Comparison of ENCODE assay signal across 8 cellular contexts in the genomic region with DNA sequence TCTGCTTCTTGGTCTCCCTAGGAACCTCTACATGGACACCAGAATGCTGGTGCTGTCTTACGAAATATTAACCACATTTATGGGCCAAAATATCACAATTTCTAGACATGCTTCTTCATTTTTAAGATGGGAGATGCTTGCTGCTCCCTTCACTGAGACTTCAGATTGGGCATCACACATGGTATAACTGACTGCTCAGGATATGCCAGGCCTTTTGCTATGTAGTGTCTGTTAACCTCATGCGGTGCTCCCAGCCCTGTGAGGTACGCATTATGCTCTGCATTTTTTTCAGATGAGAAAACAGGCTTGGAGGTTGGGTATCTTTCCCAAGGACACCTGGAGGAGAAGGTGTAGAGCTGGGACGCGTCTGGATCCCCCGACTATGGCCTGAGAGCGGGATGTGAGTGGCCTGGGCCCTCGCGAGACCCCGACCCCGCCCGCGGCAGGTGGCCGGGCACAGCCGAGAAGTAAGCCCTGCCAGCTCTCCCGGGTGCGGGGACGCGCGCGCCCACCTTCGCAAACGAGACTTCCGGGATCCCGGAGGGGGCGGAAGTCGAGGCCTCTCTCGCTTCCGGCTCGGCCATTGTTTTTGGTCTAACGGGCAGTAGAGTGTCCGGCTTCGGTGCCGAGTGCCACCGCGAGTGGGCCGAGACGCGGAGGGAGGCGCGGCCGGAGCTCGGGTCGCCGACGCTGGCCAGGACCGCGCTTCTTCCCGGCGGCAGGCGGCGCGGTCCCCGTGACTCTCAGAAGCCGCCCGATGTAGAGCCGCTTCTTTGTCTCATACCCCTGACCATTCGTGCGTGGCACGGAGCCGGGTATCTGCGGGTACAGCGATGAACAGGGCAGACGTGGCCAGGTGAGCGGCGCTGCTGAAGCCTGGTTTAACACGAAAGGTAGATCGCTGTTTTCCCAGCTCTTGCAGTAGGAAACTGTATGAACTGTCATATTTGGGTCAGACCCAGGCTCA. TPM values are rescaled to one million over a fixed set of nuclear protein-coding genes. Genes with fewer than 3 reads are reported as not detected.
A peak's percentile ranks its signal among the peaks of the same experiment; 100 is the strongest.
DNase-seq lines count a peak whose midpoint lies in the region; ATAC-seq, FAIRE-seq and TF ChIP-seq lines count a peak whose summit lies in the region.

A gene (plus strand): TSS at position 568 of the 967 bp plus-strand sequence. CDS start 1,855 bp downstream, outside the sequence.

- TF ChIP-seq POLR2A in stomach (IDR thresholded peaks at IDR 0.05): no peak

- H3K27ac ChIP-seq in stomach: peak within 1 kb of the TSS; percentile 59 to 85 (median 74)

- peak within 1 kb of the TSS; percentile 82 for H3K4me3 Mint-ChIP-seq in activated naive CD4-positive, alpha-beta T cell treated with anti-CD3 and anti-CD28 coated beads for 36 hours
- peak within 1 kb of the TSS; percentile 97 for H3K4me3 Mint-ChIP-seq in neural crest cell

- TF ChIP-seq CTCF in GM12865 (IDR thresholded peaks at IDR 0.05; ENCODE audit: insufficient read depth, low read depth, low read length, missing control alignments): no peak
- TF ChIP-seq CTCF in neural crest cell (conservative IDR thresholded peaks at IDR 0.05): peak; percentile 42
- peak in 1 of 7 experiments; percentile 12 for TF ChIP-seq CTCF in stomach (IDR thresholded peaks at IDR 0.05)

- peaks cover 7 to 21% (median 14%) of the 10 kb centered on the region in 4 donors for H3K4me1 ChIP-seq in stomach

- TF ChIP-seq EP300 in stomach (IDR thresholded peaks at IDR 0.05): no peak

- intact Hi-C loops in activated naive CD4-positive, alpha-beta T cell treated with anti-CD3 and anti-CD28 coated beads for 36 hours (cut with micrococcal nuclease): loop anchor here (1.0 to 5.0 kb wide), 3 partner anchors 72 to 308 kb away; a partner anchor contains a TSS
- intact Hi-C loops in stomach (cut with DNase I; ENCODE audit: low total_unique reads): no loop called here

- H3K27me3 Mint-ChIP-seq in activated naive CD4-positive, alpha-beta T cell treated with anti-CD3 and anti-CD28 coated beads for 36 hours (ENCODE audit: low read depth): peaks cover 6% of the 10 kb centered on the region
- peaks cover 34% of the 10 kb centered on the region for H3K27me3 Mint-ChIP-seq in neural crest cell (ENCODE audit: low read depth)

- H3K4me3 ChIP-seq in GM12865 (ENCODE audit: low read depth, low read length): peak within 1 kb of the TSS; percentile 95
- H3K4me3 ChIP-seq in stomach: peak within 1 kb of the TSS; percentile 72 to 85 (median 78)

- peaks cover 0 to 25% (median 9%) of the 10 kb centered on the region in 4 donors for H3K36me3 ChIP-seq in stomach

- H3K9me3 ChIP-seq in stomach: no peaks in the 10 kb centered on the region

- H3K4me1 Mint-ChIP-seq in activated naive CD4-positive, alpha-beta T cell treated with anti-CD3 and anti-CD28 coated beads for 36 hours (ENCODE audit: low read depth): peaks cover 12% of the 10 kb centered on the region
- H3K4me1 Mint-ChIP-seq in neural crest cell: peaks cover 29% of the 10 kb centered on the region

- ATAC-seq in HG02759 (IDR thresholded peaks at IDR 0.05; ENCODE audit: unreplicated experiment): peak; percentile 78

- CTCF ChIA-PET in activated naive CD4-positive, alpha-beta T cell treated with anti-CD3 and anti-CD28 coated beads for 36 hours (lab: Charles Lee): interaction anchor here (0.7 kb wide), 1 partner anchor 14 kb away, joined by 3 read pairs; no protein-coding TSS in a partner anchor

- 4 to 47% (median 5%) methylated on average over 6 to 68 of the region's 68 CpGs for WGBS in stomach, 5 donors

- H3K36me3 Mint-ChIP-seq in activated naive CD4-positive, alpha-beta T cell treated with anti-CD3 and anti-CD28 coated beads for 36 hours (ENCODE audit: low read depth): peaks cover 18% of the 10 kb centered on the region
- H3K36me3 Mint-ChIP-seq in neural crest cell (ENCODE audit: low read depth): peaks cover 37% of the 10 kb centered on the region

- no peak for FAIRE-seq in frontal cortex (lab: Jason Lieb, UNC)

- H3K27ac Mint-ChIP-seq in activated naive CD4-positive, alpha-beta T cell treated with anti-CD3 and anti-CD28 coated beads for 36 hours: peak within 1 kb of the TSS; percentile 1
- H3K27ac Mint-ChIP-seq in neural crest cell (ENCODE audit: unreplicated experiment): peak within 1 kb of the TSS; percentile 99

- DNase-seq in GM12865 (ENCODE audit: low read depth) (peak; percentile 72), OCI-M1 (lab: John Stamatoyannopoulos, UW) (peak; percentile 6), frontal cortex (ENCODE audit: low spot score in 2 of 2) (peak; percentile 70 to 82), neural crest cell (ENCODE audit: low read depth, low spot score) (peak; percentile 63), stomach (peak; percentile 47), NCI-H226 (no peak)
- peak; percentile 52 for DNase-seq in activated naive CD4-positive, alpha-beta T cell treated with anti-CD3 and anti-CD28 coated beads for 36 hours

- no peaks in the 10 kb centered on the region for H3K9me3 Mint-ChIP-seq in activated naive CD4-positive, alpha-beta T cell treated with anti-CD3 and anti-CD28 coated beads for 36 hours
- peaks cover 7% of the 10 kb centered on the region for H3K9me3 Mint-ChIP-seq in neural crest cell

- peaks cover 0 to 25% (median 9%) of the 10 kb centered on the region in 3 donors for H3K27me3 ChIP-seq in stomach

RNA-seq across cellular contexts. Expression of the gene that starts here (rescaled TPM):
- 1 to 10 TPM; 1.5 to 1.7 TPM for total RNA-seq in activated naive CD4-positive, alpha-beta T cell treated with anti-CD3 and anti-CD28 coated beads for 36 hours
- total RNA-seq in frontal cortex: 30.2 TPM
- 17.3 and 21.0 TPM in 2 replicates for total RNA-seq in neural crest cell
- total RNA-seq in stomach: 1 to 10 TPM in 4 of 5 donors, not detected in 1; 1.3 to 6.2 (median 3.9) TPM
- 1 to 10 TPM in 1 of 3 donors, under 1 TPM in 2; 0.46 to 1.5 (median 0.81) TPM for polyA plus RNA-seq in stomach
